In the genomic region with DNA sequence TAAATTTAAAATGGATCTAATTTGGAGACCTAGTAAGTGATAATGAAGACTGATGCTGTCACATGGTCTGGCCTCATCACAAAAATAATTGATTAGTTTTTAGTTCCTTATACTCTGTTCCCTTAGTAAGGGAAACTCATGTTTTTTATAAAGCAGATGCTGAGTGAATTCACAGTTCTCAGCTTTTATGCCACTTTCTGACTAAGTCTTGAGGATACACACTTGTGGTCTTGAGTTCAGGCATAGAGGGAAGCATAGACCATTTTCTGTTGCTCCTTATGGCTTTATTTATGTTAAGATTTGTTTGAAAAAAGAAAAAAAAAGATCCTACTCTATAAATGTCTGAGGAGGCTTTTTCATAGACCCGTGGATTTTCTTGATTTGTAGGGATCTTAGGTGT, we compare ENCODE assay signal across 19 cellular contexts.
DNase-seq lines count a peak whose midpoint lies in the region; ATAC-seq and TF ChIP-seq lines count a peak whose summit lies in the region.
"Had no signal": no experiment of that assay in that cellular context is flagged by ENCODE, and none has a peak within 500 bp of the region (broad histone marks: within the 10 kb centered on the region; RNA-seq: fewer than 3 reads in every experiment).

No MANE protein-coding gene starts in this region.

- H2BK5ac ChIP-seq in mesenchymal stem cell (ENCODE audit: low read depth, low read length, poor library complexity, severe bottlenecking): no peak overlapping the region

- H3K4me3 ChIP-seq in mesenchymal stem cell (ENCODE audit: insufficient read depth in 1 of 2, low read depth in 1 of 2, low read length in 2 of 2) (no peak overlapping the region), WERI-Rb-1 (ENCODE audit: low read depth, low read length) (no peak overlapping the region)

- H3K27ac Mint-ChIP-seq in activated T-cell treated with anti-CD3 and anti-CD28 coated beads, Interleukin-2, amount 50 U/mL, for 72 hours: peak overlapping the region; percentile 83
- peak overlapping the region; percentile 36 for H3K27ac Mint-ChIP-seq in activated T-helper 17 cell treated with anti-CD3 and anti-CD28 coated beads, Interleukin-2, amount 50 U/mL, for 72 hours

- peak; percentile 53 to 65 for ATAC-seq in activated T-cell treated with anti-CD3 and anti-CD28 coated beads, Interleukin-2, amount 50 U/mL, for 72 hours (replicated peaks in 1 of 2)
- peak; percentile 69 for ATAC-seq in activated T-helper 17 cell treated with anti-CD3 and anti-CD28 coated beads, Interleukin-2, amount 50 U/mL, for 72 hours (replicated peaks)

- no peak overlapping the region for H3K23ac ChIP-seq in mesenchymal stem cell (ENCODE audit: low read length in 2 of 2)

- H2BK120ac ChIP-seq in mesenchymal stem cell (ENCODE audit: low read depth, low read length): no peak overlapping the region

- H3K9me3 Mint-ChIP-seq in activated T-cell treated with anti-CD3 and anti-CD28 coated beads, Interleukin-2, amount 50 U/mL, for 72 hours: peaks cover 0 to 1% of the 10 kb centered on the region in 2 donors
- no peaks in the 10 kb centered on the region for H3K9me3 Mint-ChIP-seq in activated T-helper 17 cell treated with anti-CD3 and anti-CD28 coated beads, Interleukin-2, amount 50 U/mL, for 72 hours
- H3K9me3 Mint-ChIP-seq: CD14-positive monocyte; natural killer cell treated with Interleukin-12 subunit alpha and Interleukin-12 subunit beta and Interleukin-15 and Interleukin-18, amount 100 ng/mL, for 72 hours had no signal

- H4K8ac ChIP-seq in mesenchymal stem cell (ENCODE audit: low read length): no peak overlapping the region

- no peaks in the 10 kb centered on the region for H3K9me3 ChIP-seq in mesenchymal stem cell (ENCODE audit: control insufficient read depth, low read length)
- no peaks in the 10 kb centered on the region for H3K9me3 ChIP-seq in WERI-Rb-1 (ENCODE audit: severe bottlenecking)

- H3K27ac ChIP-seq in mesenchymal stem cell (ENCODE audit: low read length, poor library complexity, severe bottlenecking): no peak overlapping the region
- H3K27ac ChIP-seq in substantia nigra (ENCODE audit: low read depth, low read length, poor library complexity, severe bottlenecking): peak overlapping the region; percentile 8
- no peak overlapping the region for H3K27ac ChIP-seq in WERI-Rb-1
- H3K27ac ChIP-seq: HL-60 had no signal

- DNase-seq in activated T-cell treated with anti-CD3 and anti-CD28 coated beads, Interleukin-2, amount 50 U/mL, for 72 hours: no peak
- DNase-seq in activated T-cell treated with anti-CD3 and anti-CD28 coated beads, Interleukin-2, amount 50 U/mL, for 1 hour: no peak
- DNase-seq in mesenchymal stem cell (no peak), substantia nigra (lab: John Stamatoyannopoulos, UW) (no peak), WERI-Rb-1 (no peak), RKO (ENCODE audit: low spot score) (no peak), NCI-H128 (lab: John Stamatoyannopoulos, UW; ENCODE audit: unreplicated experiment) (no peak)
- DNase-seq: ACHN; activated CD4-positive, alpha-beta T cell treated with anti-CD3 and anti-CD28 coated beads for 1 hour; HCEC 1CT; NCI-H1694; NCI-H774; posterior cingulate gyrus; stimulated activated CD4-positive, alpha-beta T cell treated with anti-CD3 and anti-CD28 coated beads, Interleukin-2, amount 100 ng/mL, for 24 hours; T1000 had no signal

- no peak overlapping the region for H4K91ac ChIP-seq in mesenchymal stem cell (ENCODE audit: low read length)

- H2AFZ ChIP-seq in mesenchymal stem cell (ENCODE audit: low read depth, low read length): no peak overlapping the region

- 100% methylated on average over 1 of the region's 1 CpG for WGBS in mesenchymal stem cell

- H3K79me1 ChIP-seq in mesenchymal stem cell (replicated peaks; ENCODE audit: low read length, poor library complexity, severe bottlenecking): peaks cover 7% of the 10 kb centered on the region

- H3K4me2 ChIP-seq in mesenchymal stem cell (ENCODE audit: low read length, poor library complexity, severe bottlenecking): no peak overlapping the region

- peak overlapping the region; percentile 5 for H3K9ac ChIP-seq in mesenchymal stem cell (ENCODE audit: low read length)

- H3K4me3 Mint-ChIP-seq in activated T-cell treated with anti-CD3 and anti-CD28 coated beads, Interleukin-2, amount 50 U/mL, for 72 hours: peak overlapping the region in 1 of 2 donors; percentile 36
- peak overlapping the region; percentile 9 for H3K4me3 Mint-ChIP-seq in activated T-helper 17 cell treated with anti-CD3 and anti-CD28 coated beads, Interleukin-2, amount 50 U/mL, for 72 hours
- H3K4me3 Mint-ChIP-seq: CD14-positive monocyte; natural killer cell treated with Interleukin-12 subunit alpha and Interleukin-12 subunit beta and Interleukin-15 and Interleukin-18, amount 100 ng/mL, for 72 hours had no signal

- H3K18ac ChIP-seq in mesenchymal stem cell (ENCODE audit: low read depth in 1 of 2, low read length in 2 of 2): no peak overlapping the region

- H2BK15ac ChIP-seq in mesenchymal stem cell (ENCODE audit: low read depth, poor library complexity, severe bottlenecking): no peak overlapping the region

- H3K36me3 Mint-ChIP-seq in activated T-cell treated with anti-CD3 and anti-CD28 coated beads, Interleukin-2, amount 50 U/mL, for 72 hours (ENCODE audit: insufficient read depth in 2 of 2): peaks cover 4 to 10% of the 10 kb centered on the region in 2 donors
- H3K36me3 Mint-ChIP-seq in activated T-helper 17 cell treated with anti-CD3 and anti-CD28 coated beads, Interleukin-2, amount 50 U/mL, for 72 hours (ENCODE audit: low read depth): peaks cover 25% of the 10 kb centered on the region

- no peaks in the 10 kb centered on the region for H3K27me3 Mint-ChIP-seq in activated T-cell treated with anti-CD3 and anti-CD28 coated beads, Interleukin-2, amount 50 U/mL, for 72 hours (ENCODE audit: low read depth)
- H3K27me3 Mint-ChIP-seq in activated T-helper 17 cell treated with anti-CD3 and anti-CD28 coated beads, Interleukin-2, amount 50 U/mL, for 72 hours: no peaks in the 10 kb centered on the region
- H3K27me3 Mint-ChIP-seq: natural killer cell treated with Interleukin-12 subunit alpha and Interleukin-12 subunit beta and Interleukin-15 and Interleukin-18, amount 100 ng/mL, for 72 hours had no signal

- no peak overlapping the region for H2AK5ac ChIP-seq in mesenchymal stem cell (ENCODE audit: low read length, severe bottlenecking)

- peaks cover 65% of the 10 kb centered on the region for H3K4me1 Mint-ChIP-seq in activated T-cell treated with anti-CD3 and anti-CD28 coated beads, Interleukin-2, amount 50 U/mL, for 72 hours (ENCODE audit: low read depth)
- peaks cover 27% of the 10 kb centered on the region for H3K4me1 Mint-ChIP-seq in activated T-helper 17 cell treated with anti-CD3 and anti-CD28 coated beads, Interleukin-2, amount 50 U/mL, for 72 hours

- H3K27me3 ChIP-seq in mesenchymal stem cell (ENCODE audit: control insufficient read depth in 1 of 2, insufficient read depth in 1 of 2, low read length in 2 of 2) (no peaks in the 10 kb centered on the region), WERI-Rb-1 (ENCODE audit: insufficient read depth, low read depth, severe bottlenecking) (no peaks in the 10 kb centered on the region)

- no peak for TF ChIP-seq CTCF in WERI-Rb-1 (IDR thresholded peaks at IDR 0.05; ENCODE audit: low read depth, low read length)

- H3K4me1 ChIP-seq in mesenchymal stem cell (ENCODE audit: control insufficient read depth, insufficient read depth, low read depth, low read length): no peaks in the 10 kb centered on the region

- H3K36me3 ChIP-seq in mesenchymal stem cell (ENCODE audit: control insufficient read depth in 1 of 2, insufficient read depth in 2 of 2, low read depth in 1 of 2, low read length in 2 of 2) (peaks cover 0 to 34% of the 10 kb centered on the region in 2 experiments), WERI-Rb-1 (peaks cover 18% of the 10 kb centered on the region)

- H2BK12ac ChIP-seq in mesenchymal stem cell (ENCODE audit: low read length in 2 of 2): no peak overlapping the region

- no peak overlapping the region for H3K4ac ChIP-seq in mesenchymal stem cell (ENCODE audit: low read depth in 1 of 2, low read length in 2 of 2)

- H3K14ac ChIP-seq in mesenchymal stem cell (ENCODE audit: low read length in 2 of 2): no peak overlapping the region
